ENCODE assay signal across 26 cellular contexts in genomic region chr11:115561116-115561515, GRCh38.
"Had no signal": no experiment of that assay in that cellular context is flagged by ENCODE, and none has a peak within 500 bp of the region (broad histone marks: within the 10 kb centered on the region; RNA-seq: fewer than 3 reads in every experiment).

No MANE protein-coding gene starts in this region.

- H3K27ac Mint-ChIP-seq: activated CD4-positive, alpha-beta T cell treated with anti-CD3 and anti-CD28 coated beads, Interleukin-2, amount 10 ng/mL, durations not matched to agents 7 days and 5 days; activated CD8-positive, alpha-beta T cell treated with anti-CD3 and anti-CD28 coated beads for 36 hours; activated naive CD8-positive, alpha-beta T cell; activated T-helper 17 cell treated with anti-CD3 and anti-CD28 coated beads, Interleukin-2, amount 50 U/mL, for 72 hours; endodermal cell; WTC11 had no signal

- ATAC-seq: activated CD8-positive, alpha-beta T cell treated with anti-CD3 and anti-CD28 coated beads for 36 hours; activated T-cell treated with anti-CD3 and anti-CD28 coated beads, Interleukin-2, amount 50 U/mL, for 4 hours; activated T-helper 17 cell treated with anti-CD3 and anti-CD28 coated beads, Interleukin-2, amount 50 U/mL, for 72 hours; esophagus mucosa; gastrocnemius medialis; WTC11 had no signal

- H3K4me1 Mint-ChIP-seq: activated CD4-positive, alpha-beta T cell treated with anti-CD3 and anti-CD28 coated beads, Interleukin-2, amount 10 ng/mL, durations not matched to agents 7 days and 5 days; activated T-helper 17 cell treated with anti-CD3 and anti-CD28 coated beads, Interleukin-2, amount 50 U/mL, for 72 hours had no signal

- H3K36me3 Mint-ChIP-seq: activated naive CD8-positive, alpha-beta T cell; WTC11 had no signal

- DNase-seq: activated CD4-positive, alpha-beta T cell treated with anti-CD3 and anti-CD28 coated beads for 1 hour; activated CD4-positive, alpha-beta T cell treated with anti-CD3 and anti-CD28 coated beads for 4 hours; activated CD4-positive, alpha-beta T cell treated with anti-CD3 and anti-CD28 coated beads, Interleukin-2, amount 10 ng/mL, durations not matched to agents 7 days and 5 days; activated CD4-positive, alpha-beta T cell treated with anti-CD3 and anti-CD28 coated beads, Interleukin-2, amount 50 U/mL, for 48 hours; activated CD8-positive, alpha-beta memory T cell treated with anti-CD3 and anti-CD28 coated beads for 24 hours; activated CD8-positive, alpha-beta T cell treated with anti-CD3 and anti-CD28 coated beads for 36 hours; activated effector memory CD4-positive, alpha-beta T cell treated with Interleukin-2 at 50 U/mL for 16 hours; activated gamma-delta T cell treated with Interleukin-2 at 50 U/mL for 16 hours; activated naive CD4-positive, alpha-beta T cell treated with anti-CD3 and anti-CD28 coated beads, Interleukin-2, amount 50 U/mL, for 16 hours; activated naive CD4-positive, alpha-beta T cell treated with Interleukin-2 at 50 U/mL for 16 hours; activated T-cell treated with anti-CD3 and anti-CD28 coated beads, Interleukin-2, amount 50 U/mL, for 4 hours; amniotic stem cell; anterior cingulate cortex; brain microvascular endothelial cell; caudate nucleus; cerebellar nuclear complex; colonic mucosa; effector CD8-positive, alpha-beta T cell; endodermal cell; foreskin fibroblast; gastrocnemius medialis; T-helper 2 cell had no signal

- H3K9me3 Mint-ChIP-seq: activated CD4-positive, alpha-beta T cell treated with anti-CD3 and anti-CD28 coated beads, Interleukin-2, amount 10 ng/mL, durations not matched to agents 7 days and 5 days; activated CD8-positive, alpha-beta T cell treated with anti-CD3 and anti-CD28 coated beads for 36 hours; activated T-cell treated with anti-CD3 and anti-CD28 coated beads, Interleukin-2, amount 50 U/mL, for 4 hours had no signal

- H3K4me3 Mint-ChIP-seq: activated CD4-positive, alpha-beta T cell treated with anti-CD3 and anti-CD28 coated beads, Interleukin-2, amount 10 ng/mL, durations not matched to agents 7 days and 5 days; activated CD8-positive, alpha-beta T cell treated with anti-CD3 and anti-CD28 coated beads for 36 hours; activated naive CD8-positive, alpha-beta T cell; activated T-cell treated with anti-CD3 and anti-CD28 coated beads, Interleukin-2, amount 50 U/mL, for 4 hours; activated T-helper 17 cell treated with anti-CD3 and anti-CD28 coated beads, Interleukin-2, amount 50 U/mL, for 72 hours; endodermal cell; WTC11 had no signal

- H3K27me3 Mint-ChIP-seq: activated CD4-positive, alpha-beta T cell treated with anti-CD3 and anti-CD28 coated beads, Interleukin-2, amount 10 ng/mL, durations not matched to agents 7 days and 5 days; activated naive CD8-positive, alpha-beta T cell had no signal
